ENCODE assay signal across 8 cellular contexts in the genomic region with DNA sequence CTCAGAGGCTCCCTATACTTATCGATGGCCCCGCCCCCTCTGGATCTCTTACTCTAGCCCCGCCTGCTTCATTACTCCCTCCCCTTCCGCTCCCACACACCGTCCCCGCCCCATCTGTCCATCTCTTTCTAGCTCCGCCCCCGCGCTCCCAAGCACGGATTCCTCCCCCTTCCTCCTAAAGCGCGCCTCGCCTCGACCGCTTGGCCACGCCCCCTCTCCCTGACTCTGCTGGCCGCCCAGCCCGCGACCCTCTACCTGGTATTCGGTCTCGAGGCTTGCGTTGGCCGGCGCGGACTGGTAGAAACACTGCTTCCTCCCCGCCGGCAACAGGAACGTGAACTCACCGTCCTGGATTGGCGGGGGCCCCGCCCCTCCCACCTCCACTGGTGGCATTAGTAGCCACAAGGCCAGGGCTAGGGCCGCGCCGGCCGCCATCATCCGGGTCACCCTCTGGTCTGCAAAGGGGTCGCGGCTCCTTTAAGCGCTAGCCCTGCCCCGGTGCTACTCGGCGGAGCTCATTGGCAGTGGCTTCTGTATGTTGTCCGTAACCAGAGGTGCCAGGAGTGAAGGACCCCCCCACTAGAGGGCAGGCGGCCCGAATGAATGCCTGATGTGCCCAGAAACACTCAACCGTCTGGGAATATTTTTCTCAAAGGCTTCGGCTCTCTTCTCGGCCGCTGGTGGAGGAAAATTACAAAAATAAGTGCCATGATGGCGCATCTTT. TPM values are rescaled to one million over a fixed set of nuclear protein-coding genes. Genes with fewer than 3 reads are reported as not detected.
A peak's percentile ranks its signal among the peaks of the same experiment; 100 is the strongest.
DNase-seq lines count a peak whose midpoint lies in the region; ATAC-seq and TF ChIP-seq lines count a peak whose summit lies in the region.

A gene with protein sequence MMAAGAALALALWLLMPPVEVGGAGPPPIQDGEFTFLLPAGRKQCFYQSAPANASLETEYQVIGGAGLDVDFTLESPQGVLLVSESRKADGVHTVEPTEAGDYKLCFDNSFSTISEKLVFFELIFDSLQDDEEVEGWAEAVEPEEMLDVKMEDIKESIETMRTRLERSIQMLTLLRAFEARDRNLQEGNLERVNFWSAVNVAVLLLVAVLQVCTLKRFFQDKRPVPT (minus strand): TSS at position 459 of the 724 bp plus-strand sequence. CDS start 21 bp downstream, at position 438.

- peak within 1 kb of the TSS; percentile 94 for H2BK5ac ChIP-seq in trophoblast cell (ENCODE audit: low read depth, low read length, poor library complexity)

- H2BK120ac ChIP-seq in trophoblast cell (ENCODE audit: insufficient read depth, low read length, poor library complexity): peak within 1 kb of the TSS; percentile 96

- intact Hi-C loops in cardiac septum (cut with DNase I): no loop called here
- intact Hi-C loops in transverse colon (cut with DNase I; ENCODE audit: low total_unique reads): loop anchor here (2.0 kb wide), 1 partner anchor 267 kb away; a partner anchor contains a TSS

- H3K18ac ChIP-seq in trophoblast cell (ENCODE audit: low read length): peak within 1 kb of the TSS; percentile 85

- ATAC-seq in HG02759 (IDR thresholded peaks at IDR 0.05; ENCODE audit: unreplicated experiment): peak; percentile 78

- H3K4me1 ChIP-seq in adipocyte (ENCODE audit: control insufficient read depth, insufficient read depth, low read length) (peaks cover 15% of the 10 kb centered on the region), trophoblast cell (ENCODE audit: control insufficient read depth in 1 of 2, insufficient read depth in 2 of 2, low read length in 2 of 2) (peaks cover 9% of the 10 kb centered on the region in 2 experiments), transverse colon (peaks cover 0 to 7% (median 5%) of the 10 kb centered on the region in 4 donors)

- H3K79me1 ChIP-seq in trophoblast cell (ENCODE audit: low read length): peaks cover 10% of the 10 kb centered on the region

- no peaks in the 10 kb centered on the region for H3K9me3 ChIP-seq in adipocyte (ENCODE audit: control insufficient read depth, low read length)
- peaks cover 11% of the 10 kb centered on the region for H3K9me3 ChIP-seq in trophoblast cell (ENCODE audit: insufficient read depth, low read depth, low read length)
- no peaks in the 10 kb centered on the region for H3K9me3 ChIP-seq in transverse colon

- H3K9ac ChIP-seq in adipocyte (ENCODE audit: low read length) (peak within 1 kb of the TSS; percentile 99), trophoblast cell (ENCODE audit: low read length) (peak within 1 kb of the TSS; percentile 89)

- H4K91ac ChIP-seq in trophoblast cell (ENCODE audit: low read depth, low read length): peak within 1 kb of the TSS; percentile 99

- in situ Hi-C loops in transverse colon (cut with MboI; ENCODE audit: low pct_ligation_motif_present in 1 of 4, low pct_unique_long_range_greater_than_20kb in 1 of 4, low sequenced_read_pairs in 3 of 4): no loop called here

- H3K27ac ChIP-seq in trophoblast cell (ENCODE audit: low read depth, low read length) (peak within 1 kb of the TSS; percentile 99), transverse colon (peak within 1 kb of the TSS; percentile 93 to 99 (median 98))

- no CpG with 5 or more reads among the region's 50 CpGs for WGBS in trophoblast cell (ENCODE audit: extremely low coverage, insufficient coverage, insufficient read length)
- WGBS in transverse colon (ENCODE audit: low coverage in 1 of 2), 2 donors: 1% methylated on average over 37 of the region's 50 CpGs; no CpG with 5 or more reads in 1 of the 2 donors

- no peak within 1 kb of the TSS for H2BK12ac ChIP-seq in trophoblast cell (ENCODE audit: low read length)

- peak; percentile 75 for TF ChIP-seq POLR2A in transverse colon (IDR thresholded peaks at IDR 0.05)

- H4K12ac ChIP-seq in trophoblast cell (ENCODE audit: low read depth, low read length): peak within 1 kb of the TSS; percentile 94

- H3K4me3 ChIP-seq in adipocyte (ENCODE audit: low read length): peak within 1 kb of the TSS; percentile 86
- H3K4me3 ChIP-seq in trophoblast cell (ENCODE audit: low read depth, low read length): peak within 1 kb of the TSS; percentile 86
- H3K4me3 ChIP-seq in transverse colon: peak within 1 kb of the TSS; percentile 56 to 66 (median 60)

- peak within 1 kb of the TSS; percentile 60 for H3K4ac ChIP-seq in trophoblast cell (ENCODE audit: low read depth, low read length)

- H3K79me2 ChIP-seq in trophoblast cell (ENCODE audit: control insufficient read depth, insufficient read depth, low read length, poor library complexity): peaks cover 5% of the 10 kb centered on the region

- H3K36me3 ChIP-seq in adipocyte (ENCODE audit: control insufficient read depth, insufficient read depth, low read length, severe bottlenecking) (peaks cover 25% of the 10 kb centered on the region), trophoblast cell (ENCODE audit: control insufficient read depth in 1 of 2, insufficient read depth in 2 of 2, low read length in 2 of 2) (peaks cover 30 to 34% of the 10 kb centered on the region in 2 experiments), transverse colon (peaks cover 0 to 9% (median 4%) of the 10 kb centered on the region in 4 donors)

- H4K8ac ChIP-seq in trophoblast cell (ENCODE audit: low read depth, low read length): peak within 1 kb of the TSS; percentile 99

- peak within 1 kb of the TSS; percentile 80 for H3K4me2 ChIP-seq in trophoblast cell (ENCODE audit: low read length)

- H3K27me3 ChIP-seq in adipocyte (replicated peaks; ENCODE audit: control insufficient read depth, insufficient read depth, low read length) (no peaks in the 10 kb centered on the region), trophoblast cell (ENCODE audit: insufficient read depth, low read length) (no peaks in the 10 kb centered on the region), transverse colon (no peaks in the 10 kb centered on the region)

- H3K23ac ChIP-seq in trophoblast cell (ENCODE audit: low read length): no peak within 1 kb of the TSS

- DNase-seq in NCI-H1436 (lab: John Stamatoyannopoulos, UW) (peak; percentile 100), T follicular helper cell (ENCODE audit: low read depth) (peak; percentile 93), adipocyte (ENCODE audit: low read depth) (peak; percentile 100), cardiac septum (ENCODE audit: low spot score) (peak; percentile 99), trophoblast cell (peak; percentile 96 to 99), transverse colon (peak; percentile 100)

- no peak for TF ChIP-seq EP300 in transverse colon (IDR thresholded peaks at IDR 0.05; ENCODE audit: low read depth)

- H3K14ac ChIP-seq in trophoblast cell (ENCODE audit: low read length): peak within 1 kb of the TSS; percentile 99

- H2AFZ ChIP-seq in trophoblast cell (ENCODE audit: insufficient read depth, low read length, poor library complexity): peak within 1 kb of the TSS; percentile 98

- TF ChIP-seq CTCF in GM12873 (IDR thresholded peaks at IDR 0.05; ENCODE audit: insufficient read depth, low read depth, low read length, missing control alignments) (peak; percentile 9), transverse colon (IDR thresholded peaks at IDR 0.05) (peak; percentile 34 to 88 (median 50))

- peak within 1 kb of the TSS; percentile 85 for H2AK5ac ChIP-seq in trophoblast cell (ENCODE audit: low read length)

RNA-seq across cellular contexts. Expression of the gene that starts here (rescaled TPM):
- total RNA-seq in cardiac septum (25.6 TPM), transverse colon (10 to 100 TPM in 3 of 4 donors, 1 to 10 TPM in 1; 2.8 to 40.4 (median 24.4) TPM)
- polyA plus RNA-seq in trophoblast cell (2013): 19.6 and 20.0 TPM in 2 replicates

Comparison
In these comparisons a context has a peak if more than half of its experiments do, and no peak if none do; other contexts are left out.
1. Peak in every context shown above with its lines: DNase-seq, ATAC-seq, H3K4me3 ChIP-seq and H3K27ac ChIP-seq.